In the genomic region with DNA sequence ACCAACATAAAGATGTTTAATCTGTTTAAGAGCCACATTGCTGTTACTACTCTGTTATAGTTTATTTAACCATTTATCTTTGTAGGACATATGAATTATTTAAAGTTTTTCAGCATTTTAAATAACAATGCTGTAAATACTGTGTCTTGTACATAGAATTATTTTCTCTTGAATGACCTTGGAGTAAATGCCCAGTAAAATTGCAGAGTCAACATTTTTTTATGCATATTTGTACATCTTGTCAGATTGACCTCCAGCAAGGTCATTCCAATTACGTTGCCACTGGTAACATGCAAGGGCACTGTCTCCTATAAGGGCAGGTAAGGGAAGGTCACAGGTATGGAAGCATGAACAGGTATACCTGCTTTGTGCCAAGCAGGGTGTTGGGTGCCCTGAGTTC, we compare ENCODE assay signal across 33 cellular contexts.
"Had no signal": no experiment of that assay in that cellular context is flagged by ENCODE, and none has a peak within 500 bp of the region (broad histone marks: within the 10 kb centered on the region; RNA-seq: fewer than 3 reads in every experiment).

No MANE protein-coding gene starts in this region.

- H3K27me3 Mint-ChIP-seq: activated CD4-positive, alpha-beta memory T cell treated with anti-CD3 and anti-CD28 coated beads for 36 hours; activated CD4-positive, alpha-beta T cell treated with anti-CD3 and anti-CD28 coated beads for 36 hours; activated CD4-positive, alpha-beta T cell treated with anti-CD3 and anti-CD28 coated beads, Interleukin-2, amount 10 ng/mL, durations not matched to agents 24 days and 14 days; activated CD8-positive, alpha-beta memory T cell treated with anti-CD3 and anti-CD28 coated beads, Interleukin-2, amount 10 ng/mL, durations not matched to agents 7 days and 5 days; activated naive CD4-positive, alpha-beta T cell treated with anti-CD3 and anti-CD28 coated beads, Interleukin-2, amount 50 U/mL, for 24 hours; activated naive CD8-positive, alpha-beta T cell treated with anti-CD3 and anti-CD28 coated beads for 36 hours; activated naive CD8-positive, alpha-beta T cell treated with anti-CD3 and anti-CD28 coated beads, Interleukin-2, amount 50 U/mL, for 24 hours had no signal

- H3K27me3 ChIP-seq: adrenal gland, body of pancreas, colonic mucosa, dorsolateral prefrontal cortex had no signal

- H3K27ac Mint-ChIP-seq: activated CD4-positive, alpha-beta memory T cell treated with anti-CD3 and anti-CD28 coated beads for 36 hours; activated CD4-positive, alpha-beta T cell treated with anti-CD3 and anti-CD28 coated beads for 36 hours; activated CD4-positive, alpha-beta T cell treated with anti-CD3 and anti-CD28 coated beads, Interleukin-2, amount 10 ng/mL, durations not matched to agents 24 days and 14 days; activated CD8-positive, alpha-beta memory T cell treated with anti-CD3 and anti-CD28 coated beads, Interleukin-2, amount 10 ng/mL, durations not matched to agents 7 days and 5 days; activated CD8-positive, alpha-beta T cell treated with anti-CD3 and anti-CD28 coated beads, Interleukin-2, amount 10 ng/mL, durations not matched to agents 7 days and 5 days; activated naive CD4-positive, alpha-beta T cell treated with anti-CD3 and anti-CD28 coated beads for 36 hours; activated naive CD4-positive, alpha-beta T cell treated with anti-CD3 and anti-CD28 coated beads, Interleukin-2, amount 50 U/mL, for 24 hours; activated naive CD8-positive, alpha-beta T cell treated with anti-CD3 and anti-CD28 coated beads for 36 hours; activated naive CD8-positive, alpha-beta T cell treated with anti-CD3 and anti-CD28 coated beads, Interleukin-2, amount 50 U/mL, for 24 hours; activated T-helper 1 cell treated with anti-CD3 and anti-CD28 coated beads, Interleukin-12 subunit alpha, Interleukin-12 subunit beta, Interleukin-2, Interleukin-4 antibody, amounts not matched to agents 30 ng/mL and 10 ng/mL and 1 ng/mL, durations not matched to agents 14 hours and 24 hours and 36 hours; activated T-helper 2 cell treated with anti-CD3 and anti-CD28 coated beads, Interferon-gamma antibody, Interleukin-2, Interleukin-4, amounts not matched to agents 10 μg/mL and 5 μg/mL and 100 μg/mL, durations not matched to agents 14 hours and 24 hours and 36 hours; endodermal cell had no signal

- H3K4me3 Mint-ChIP-seq: activated CD4-positive, alpha-beta memory T cell treated with anti-CD3 and anti-CD28 coated beads for 36 hours; activated CD4-positive, alpha-beta T cell treated with anti-CD3 and anti-CD28 coated beads for 36 hours; activated CD4-positive, alpha-beta T cell treated with anti-CD3 and anti-CD28 coated beads, Interleukin-2, amount 10 ng/mL, durations not matched to agents 24 days and 14 days; activated CD8-positive, alpha-beta memory T cell treated with anti-CD3 and anti-CD28 coated beads, Interleukin-2, amount 10 ng/mL, durations not matched to agents 7 days and 5 days; activated CD8-positive, alpha-beta T cell treated with anti-CD3 and anti-CD28 coated beads, Interleukin-2, amount 10 ng/mL, durations not matched to agents 7 days and 5 days; activated naive CD4-positive, alpha-beta T cell treated with anti-CD3 and anti-CD28 coated beads for 36 hours; activated naive CD4-positive, alpha-beta T cell treated with anti-CD3 and anti-CD28 coated beads, Interleukin-2, amount 50 U/mL, for 24 hours; activated naive CD8-positive, alpha-beta T cell treated with anti-CD3 and anti-CD28 coated beads for 36 hours; activated naive CD8-positive, alpha-beta T cell treated with anti-CD3 and anti-CD28 coated beads, Interleukin-2, amount 50 U/mL, for 24 hours; activated T-helper 1 cell treated with anti-CD3 and anti-CD28 coated beads, Interleukin-12 subunit alpha, Interleukin-12 subunit beta, Interleukin-2, Interleukin-4 antibody, amounts not matched to agents 30 ng/mL and 10 ng/mL and 1 ng/mL, durations not matched to agents 14 hours and 24 hours and 36 hours; endodermal cell had no signal

- H3K36me3 ChIP-seq: colonic mucosa had no signal

- H3K9me3 ChIP-seq: adrenal gland, body of pancreas, colonic mucosa had no signal

- H3K9me3 Mint-ChIP-seq: activated CD4-positive, alpha-beta memory T cell treated with anti-CD3 and anti-CD28 coated beads for 36 hours; activated CD4-positive, alpha-beta T cell treated with anti-CD3 and anti-CD28 coated beads, Interleukin-2, amount 10 ng/mL, durations not matched to agents 24 days and 14 days; activated naive CD4-positive, alpha-beta T cell treated with anti-CD3 and anti-CD28 coated beads for 36 hours; activated naive CD4-positive, alpha-beta T cell treated with anti-CD3 and anti-CD28 coated beads, Interleukin-2, amount 50 U/mL, for 24 hours; activated naive CD8-positive, alpha-beta T cell treated with anti-CD3 and anti-CD28 coated beads for 36 hours; activated naive CD8-positive, alpha-beta T cell treated with anti-CD3 and anti-CD28 coated beads, Interleukin-2, amount 50 U/mL, for 24 hours; activated T-helper 1 cell treated with anti-CD3 and anti-CD28 coated beads, Interleukin-12 subunit alpha, Interleukin-12 subunit beta, Interleukin-2, Interleukin-4 antibody, amounts not matched to agents 30 ng/mL and 10 ng/mL and 1 ng/mL, durations not matched to agents 14 hours and 24 hours and 36 hours; activated T-helper 2 cell treated with anti-CD3 and anti-CD28 coated beads, Interferon-gamma antibody, Interleukin-2, Interleukin-4, amounts not matched to agents 10 μg/mL and 5 μg/mL and 100 μg/mL, durations not matched to agents 14 hours and 24 hours and 36 hours; endodermal cell had no signal

- H3K4me3 ChIP-seq: adrenal gland, body of pancreas, colonic mucosa, dorsolateral prefrontal cortex had no signal

- FAIRE-seq: frontal cortex had no signal

- H3K4me1 ChIP-seq: adrenal gland, colonic mucosa had no signal

- H3K27ac ChIP-seq: adrenal gland, body of pancreas, colonic mucosa had no signal

- DNase-seq: activated CD4-positive, alpha-beta memory T cell treated with anti-CD3 and anti-CD28 coated beads for 36 hours; activated CD4-positive, alpha-beta T cell treated with anti-CD3 and anti-CD28 coated beads for 36 hours; activated CD4-positive, alpha-beta T cell treated with anti-CD3 and anti-CD28 coated beads, Interleukin-2, amount 10 ng/mL, durations not matched to agents 24 days and 14 days; activated CD4-positive, CD25-positive, alpha-beta regulatory T cell; activated CD4-positive, CD25-positive, alpha-beta regulatory T cell treated with anti-CD3 and anti-CD28 coated beads, Interleukin-2, amount 50 U/mL, for 72 hours; activated CD8-positive, alpha-beta memory T cell treated with anti-CD3 and anti-CD28 coated beads, Interleukin-2, amount 10 ng/mL, durations not matched to agents 7 days and 5 days; activated CD8-positive, alpha-beta memory T cell treated with anti-CD3 and anti-CD28 coated beads, Interleukin-2, amount 50 U/mL, for 4 hours; activated CD8-positive, alpha-beta T cell treated with anti-CD3 and anti-CD28 coated beads, Interleukin-2, amount 10 ng/mL, durations not matched to agents 7 days and 5 days; activated effector memory CD4-positive, alpha-beta T cell treated with anti-CD3 and anti-CD28 coated beads, Interleukin-2, amount 50 U/mL, for 16 hours; activated naive CD4-positive, alpha-beta T cell treated with anti-CD3 and anti-CD28 coated beads for 36 hours; activated naive CD8-positive, alpha-beta T cell treated with anti-CD3 and anti-CD28 coated beads for 36 hours; activated naive CD8-positive, alpha-beta T cell treated with anti-CD3 and anti-CD28 coated beads, Interleukin-2, amount 50 U/mL, for 24 hours; activated T-cell treated with anti-CD3 and anti-CD28 coated beads, Interleukin-2, amount 50 U/mL, for 1 hour; activated T-cell treated with anti-CD3 and anti-CD28 coated beads, Interleukin-2, amount 50 U/mL, for 48 hours; amygdala; aorta; body of pancreas; central memory CD4-positive, alpha-beta T cell; cerebellar nuclear complex; colonic mucosa; dorsolateral prefrontal cortex; effector memory CD4-positive, alpha-beta T cell; endodermal cell; foreskin fibroblast; glutamatergic neuron; T-helper 1 cell; T-helper 2 cell had no signal

- H3K4me1 Mint-ChIP-seq: activated naive CD4-positive, alpha-beta T cell treated with anti-CD3 and anti-CD28 coated beads, Interleukin-2, amount 50 U/mL, for 24 hours; endodermal cell had no signal

- ATAC-seq: activated CD4-positive, alpha-beta T cell treated with anti-CD3 and anti-CD28 coated beads for 36 hours; activated CD8-positive, alpha-beta memory T cell treated with anti-CD3 and anti-CD28 coated beads, Interleukin-2, amount 10 ng/mL, durations not matched to agents 7 days and 5 days; activated CD8-positive, alpha-beta T cell treated with anti-CD3 and anti-CD28 coated beads, Interleukin-2, amount 10 ng/mL, durations not matched to agents 7 days and 5 days; activated naive CD8-positive, alpha-beta T cell treated with anti-CD3 and anti-CD28 coated beads, Interleukin-2, amount 50 U/mL, for 24 hours; body of pancreas; esophagus mucosa had no signal
